In the genomic region with DNA sequence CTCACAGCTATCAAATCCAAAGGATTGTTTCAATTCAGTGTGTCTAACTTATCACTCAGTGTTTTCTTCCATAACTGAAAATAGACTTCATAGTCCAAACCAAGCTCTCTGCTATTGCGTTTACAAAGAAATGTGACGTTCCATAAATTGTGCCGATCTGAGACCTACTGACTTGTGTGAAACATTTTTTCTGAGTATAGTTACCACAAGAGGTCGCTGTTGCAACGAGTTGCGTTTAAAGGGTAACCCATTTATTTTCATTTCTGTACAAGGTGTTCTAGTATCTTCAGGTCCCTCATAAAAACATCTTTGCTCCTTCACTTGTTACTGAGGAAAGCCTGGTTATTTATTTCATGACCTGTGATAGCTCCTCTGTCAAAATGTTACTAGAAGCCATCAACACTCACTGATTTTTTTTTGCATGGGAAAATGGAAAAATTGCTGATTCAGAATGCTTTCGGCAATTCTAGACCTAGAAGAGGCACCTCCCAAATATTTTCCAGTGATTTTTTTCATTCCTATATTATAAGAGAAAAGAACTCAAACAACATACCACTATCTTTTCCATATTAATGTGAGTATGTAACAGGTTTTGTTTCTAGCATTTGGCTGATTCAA, we compare ENCODE assay signal across 8 cellular contexts.
DNase-seq lines count a peak whose midpoint lies in the region; ATAC-seq and TF ChIP-seq lines count a peak whose summit lies in the region.

No MANE protein-coding gene starts in this region.

- peak; percentile 42 for DNase-seq in stimulated activated CD4-positive, alpha-beta T cell treated with anti-CD3 and anti-CD28 coated beads, Interleukin-15, amount 100 ng/mL, for 24 hours
- no peak for DNase-seq in stimulated activated CD4-positive, alpha-beta T cell treated with anti-CD3 and anti-CD28 coated beads, Interleukin-12 subunit alpha, Interleukin-12 subunit beta, amount 100 ng/mL, for 4 hours
- peak; percentile 35 for DNase-seq in M059J (ENCODE audit: low read depth)
- DNase-seq in esophagus muscularis mucosa (ENCODE audit: extremely low spot score), result no peak
- DNase-seq in renal cortical epithelial cell (ENCODE audit: low read depth), result peak; percentile 53
- DNase-seq in T1000 (lab: John Stamatoyannopoulos, UW), result no peak

- peaks cover 0 to 9% (median 0%) of the 10 kb centered on the region in 4 donors for H3K27me3 ChIP-seq in esophagus muscularis mucosa

- H3K36me3 Mint-ChIP-seq in T-helper 1 cell treated with Interleukin-12 subunit alpha and Interleukin-12 subunit beta and Interleukin-4 antibody, amounts not matched to agents 30 μg/mL and 1 μg/mL, for 36 hours (ENCODE audit: low read depth), result no peaks in the 10 kb centered on the region

- peak overlapping the region; percentile 13 for H3K27ac Mint-ChIP-seq in T-helper 1 cell treated with Interleukin-12 subunit alpha and Interleukin-12 subunit beta and Interleukin-4 antibody, amounts not matched to agents 30 μg/mL and 1 μg/mL, for 36 hours

- intact Hi-C loops in esophagus muscularis mucosa (cut with DNase I), result no loop called here

- H3K36me3 ChIP-seq in esophagus muscularis mucosa, result no peaks in the 10 kb centered on the region

- no peak for TF ChIP-seq POLR2A in esophagus muscularis mucosa (IDR thresholded peaks at IDR 0.05; ENCODE audit: low read depth)

- no peak for ATAC-seq in GM18868 (IDR thresholded peaks at IDR 0.05; ENCODE audit: unreplicated experiment)

- H3K27ac ChIP-seq in esophagus muscularis mucosa (replicated peaks in 1 of 4), result no peak overlapping the region

- peaks cover 34% of the 10 kb centered on the region for H3K27me3 Mint-ChIP-seq in T-helper 1 cell treated with Interleukin-12 subunit alpha and Interleukin-12 subunit beta and Interleukin-4 antibody, amounts not matched to agents 30 μg/mL and 1 μg/mL, for 36 hours (ENCODE audit: low read depth)

- H3K4me1 ChIP-seq in esophagus muscularis mucosa, result no peaks in the 10 kb centered on the region

- peaks cover 8% of the 10 kb centered on the region for H3K4me1 Mint-ChIP-seq in T-helper 1 cell treated with Interleukin-12 subunit alpha and Interleukin-12 subunit beta and Interleukin-4 antibody, amounts not matched to agents 30 μg/mL and 1 μg/mL, for 36 hours (ENCODE audit: low read depth)

- TF ChIP-seq EP300 in esophagus muscularis mucosa (IDR thresholded peaks at IDR 0.05), result no peak

- H3K9me3 ChIP-seq in esophagus muscularis mucosa, result no peaks in the 10 kb centered on the region

- TF ChIP-seq CTCF in esophagus muscularis mucosa (IDR thresholded peaks at IDR 0.05), result peak in 2 of 3 experiments; percentile 30

- no peak overlapping the region for H3K4me3 Mint-ChIP-seq in T-helper 1 cell treated with Interleukin-12 subunit alpha and Interleukin-12 subunit beta and Interleukin-4 antibody, amounts not matched to agents 30 μg/mL and 1 μg/mL, for 36 hours

- 16% methylated on average over 7 of the region's 7 CpGs for WGBS in esophagus muscularis mucosa

- H3K4me3 ChIP-seq in esophagus muscularis mucosa, result no peak overlapping the region

- no peaks in the 10 kb centered on the region for H3K9me3 Mint-ChIP-seq in T-helper 1 cell treated with Interleukin-12 subunit alpha and Interleukin-12 subunit beta and Interleukin-4 antibody, amounts not matched to agents 30 μg/mL and 1 μg/mL, for 36 hours

Comparison
In these comparisons a context has a peak if more than half of its experiments do, and no peak if none do; other contexts are left out.
1. DNase-seq: peak in stimulated activated CD4-positive, alpha-beta T cell treated with anti-CD3 and anti-CD28 coated beads, Interleukin-15, amount 100 ng/mL, for 24 hours (single experiment), M059J (single experiment) and renal cortical epithelial cell (single experiment); none in stimulated activated CD4-positive, alpha-beta T cell treated with anti-CD3 and anti-CD28 coated beads, Interleukin-12 subunit alpha, Interleukin-12 subunit beta, amount 100 ng/mL, for 4 hours (single experiment), esophagus muscularis mucosa (single experiment) and T1000 (single experiment).